ENCODE assay signal across 1 cellular context in the genomic region with DNA sequence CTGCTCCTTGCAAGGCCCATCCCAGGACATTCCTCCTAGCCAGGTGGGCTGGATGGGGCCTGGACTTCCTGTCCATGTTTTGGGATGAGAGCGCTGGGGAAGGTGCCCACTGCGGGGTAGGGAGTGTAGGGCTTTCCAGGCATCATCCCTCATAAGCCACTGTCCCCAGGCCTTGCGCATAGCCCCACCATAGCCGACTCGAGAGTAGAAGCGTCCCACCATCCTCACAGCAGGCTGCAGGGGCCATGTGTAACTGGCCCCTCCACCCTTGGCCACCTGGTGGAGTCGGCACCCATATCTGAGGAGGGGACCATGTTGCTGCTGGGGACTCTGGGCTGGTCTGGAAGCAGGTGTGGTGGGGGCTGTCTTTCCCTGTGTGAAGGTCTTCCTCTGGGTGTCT.
TF ChIP-seq lines count a peak whose summit lies in the region.

No MANE protein-coding gene starts in this region.

TF ChIP-seq in liver, 16 proteins besides CTCF, POLR2A, EP300 and RAD21 (continued from another document):
- TF ChIP-seq TAF1 (conservative IDR thresholded peaks at IDR 0.05) = no peak
- TF ChIP-seq, protein P1, sequence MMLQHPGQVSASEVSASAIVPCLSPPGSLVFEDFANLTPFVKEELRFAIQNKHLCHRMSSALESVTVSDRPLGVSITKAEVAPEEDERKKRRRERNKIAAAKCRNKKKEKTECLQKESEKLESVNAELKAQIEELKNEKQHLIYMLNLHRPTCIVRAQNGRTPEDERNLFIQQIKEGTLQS (IDR thresholded peaks at IDR 0.05) = no peak
- no peak for TF ChIP-seq HNF4A (conservative IDR thresholded peaks at IDR 0.05)
- TF ChIP-seq, protein P2, sequence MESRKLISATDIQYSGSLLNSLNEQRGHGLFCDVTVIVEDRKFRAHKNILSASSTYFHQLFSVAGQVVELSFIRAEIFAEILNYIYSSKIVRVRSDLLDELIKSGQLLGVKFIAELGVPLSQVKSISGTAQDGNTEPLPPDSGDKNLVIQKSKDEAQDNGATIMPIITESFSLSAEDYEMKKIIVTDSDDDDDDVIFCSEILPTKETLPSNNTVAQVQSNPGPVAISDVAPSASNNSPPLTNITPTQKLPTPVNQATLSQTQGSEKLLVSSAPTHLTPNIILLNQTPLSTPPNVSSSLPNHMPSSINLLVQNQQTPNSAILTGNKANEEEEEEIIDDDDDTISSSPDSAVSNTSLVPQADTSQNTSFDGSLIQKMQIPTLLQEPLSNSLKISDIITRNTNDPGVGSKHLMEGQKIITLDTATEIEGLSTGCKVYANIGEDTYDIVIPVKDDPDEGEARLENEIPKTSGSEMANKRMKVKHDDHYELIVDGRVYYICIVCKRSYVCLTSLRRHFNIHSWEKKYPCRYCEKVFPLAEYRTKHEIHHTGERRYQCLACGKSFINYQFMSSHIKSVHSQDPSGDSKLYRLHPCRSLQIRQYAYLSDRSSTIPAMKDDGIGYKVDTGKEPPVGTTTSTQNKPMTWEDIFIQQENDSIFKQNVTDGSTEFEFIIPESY (IDR thresholded peaks at IDR 0.05) = no peak
- TF ChIP-seq NR2F2 (IDR thresholded peaks at IDR 0.05) = no peak
- TF ChIP-seq FOXA2 (IDR thresholded peaks at IDR 0.05) = no peak
- TF ChIP-seq YY1 (IDR thresholded peaks at IDR 0.05) = no peak
- no peak for TF ChIP-seq HNF4G (IDR thresholded peaks at IDR 0.05)
- no peak for TF ChIP-seq EGR1 (IDR thresholded peaks at IDR 0.05; ENCODE audit: low read depth in 2 of 2)
TF ChIP-seq in liver: peak in this region for 0.
